ENCODE assay signal across 7 cellular contexts in the genomic region with DNA sequence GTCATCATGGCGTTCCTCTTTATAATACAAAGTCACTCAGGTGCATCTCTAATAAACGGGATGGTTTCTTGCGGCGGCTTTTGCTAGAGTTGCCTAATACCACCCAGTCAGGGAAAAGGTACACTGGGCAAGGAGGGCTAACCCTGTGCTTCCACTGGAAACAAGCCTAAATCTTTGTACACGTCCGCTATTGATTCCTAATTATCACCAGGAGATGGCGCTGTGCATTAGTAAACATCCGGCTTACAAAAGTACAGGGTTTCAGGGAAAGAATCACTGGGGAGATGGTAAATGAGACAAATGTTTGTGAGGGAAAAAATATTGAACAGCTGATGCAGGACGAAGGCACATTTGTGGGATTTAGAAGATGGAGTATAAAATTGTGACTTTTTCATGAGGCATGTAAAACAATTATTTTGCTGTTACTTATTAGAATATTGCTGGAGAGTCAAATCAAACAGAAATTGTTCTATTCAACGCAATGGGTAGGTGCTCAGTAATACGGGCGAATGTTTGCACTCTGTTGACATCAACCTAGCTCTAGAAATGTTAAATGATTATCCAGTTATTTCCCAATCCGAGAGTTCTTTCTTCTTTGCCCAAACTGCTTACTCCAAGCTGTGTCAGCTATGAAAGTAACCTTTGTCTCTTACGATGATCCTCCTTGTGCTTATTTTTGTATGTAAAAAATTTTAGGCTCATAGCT. TPM values are rescaled to one million over a fixed set of nuclear protein-coding genes. Genes with fewer than 3 reads are reported as not detected.
DNase-seq lines count a peak whose midpoint lies in the region; ATAC-seq and TF ChIP-seq lines count a peak whose summit lies in the region.

No MANE protein-coding gene starts in this region.

- peak overlapping the region in 1 of 2 donors; percentile 11 for H3K4me3 ChIP-seq in foreskin fibroblast (ENCODE audit: low read depth in 1 of 2, low read length in 2 of 2)

- CTCF ChIA-PET in GM10248 (lab: Yijun Ruan, JAX) = interaction anchor here (1.0 to 4.4 kb wide), 12 partner anchors 9 to 1634 kb away, joined by 3 to 40 read pairs (median 4); no protein-coding TSS in a partner anchor

- POLR2A ChIA-PET in GM10248 (lab: Yijun Ruan, JAX) = no interaction called here

- TF ChIP-seq CTCF in GM10248 (IDR thresholded peaks at IDR 0.05; ENCODE audit: control extremely low read depth, extremely low read depth, low read depth, missing control alignments) (peak; percentile 56), foreskin fibroblast (IDR thresholded peaks at IDR 0.05; ENCODE audit: low read depth, low read length) (peak; percentile 59)

- DNase-seq in GM10248 (ENCODE audit: extremely low spot score) (peak; percentile 13), LoVo (ENCODE audit: low spot score) (peak; percentile 56), foreskin fibroblast (peak in 1 of 2 donors; percentile 0), renal cortical epithelial cell (ENCODE audit: low read depth) (peak; percentile 82)
- DNase-seq in activated CD8-positive, alpha-beta memory T cell treated with anti-CD3 and anti-CD28 coated beads, Interleukin-2, amount 50 U/mL, for 48 hours = no peak

- peak; percentile 73 for ATAC-seq in GM21737 (IDR thresholded peaks at IDR 0.05; ENCODE audit: unreplicated experiment)
- ATAC-seq in SK-N-SH treated with all-trans-retinoic acid at 6 μM for 48 hours = peak; percentile 99

TF ChIP-seq in SK-N-SH treated with all-trans-retinoic acid at 6 μM for 48 hours, 23 proteins besides CTCF, POLR2A, EP300 and RAD21:
- TF ChIP-seq ZFP3 (CRISPR knock-in tag; IDR thresholded peaks at IDR 0.05) = no peak
- TF ChIP-seq CSDC2 (CRISPR knock-in tag; IDR thresholded peaks at IDR 0.05) = no peak
- TF ChIP-seq, protein P1, sequence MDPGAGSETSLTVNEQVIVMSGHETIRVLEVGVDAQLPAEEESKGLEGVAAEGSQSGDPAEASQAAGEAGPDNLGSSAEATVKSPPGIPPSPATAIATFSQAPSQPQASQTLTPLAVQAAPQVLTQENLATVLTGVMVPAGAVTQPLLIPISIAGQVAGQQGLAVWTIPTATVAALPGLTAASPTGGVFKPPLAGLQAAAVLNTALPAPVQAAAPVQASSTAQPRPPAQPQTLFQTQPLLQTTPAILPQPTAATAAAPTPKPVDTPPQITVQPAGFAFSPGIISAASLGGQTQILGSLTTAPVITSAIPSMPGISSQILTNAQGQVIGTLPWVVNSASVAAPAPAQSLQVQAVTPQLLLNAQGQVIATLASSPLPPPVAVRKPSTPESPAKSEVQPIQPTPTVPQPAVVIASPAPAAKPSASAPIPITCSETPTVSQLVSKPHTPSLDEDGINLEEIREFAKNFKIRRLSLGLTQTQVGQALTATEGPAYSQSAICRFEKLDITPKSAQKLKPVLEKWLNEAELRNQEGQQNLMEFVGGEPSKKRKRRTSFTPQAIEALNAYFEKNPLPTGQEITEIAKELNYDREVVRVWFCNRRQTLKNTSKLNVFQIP (CRISPR knock-in tag; IDR thresholded peaks at IDR 0.05; ENCODE audit: borderline replicate concordance, low read depth) = no peak
- TF ChIP-seq, protein P2, sequence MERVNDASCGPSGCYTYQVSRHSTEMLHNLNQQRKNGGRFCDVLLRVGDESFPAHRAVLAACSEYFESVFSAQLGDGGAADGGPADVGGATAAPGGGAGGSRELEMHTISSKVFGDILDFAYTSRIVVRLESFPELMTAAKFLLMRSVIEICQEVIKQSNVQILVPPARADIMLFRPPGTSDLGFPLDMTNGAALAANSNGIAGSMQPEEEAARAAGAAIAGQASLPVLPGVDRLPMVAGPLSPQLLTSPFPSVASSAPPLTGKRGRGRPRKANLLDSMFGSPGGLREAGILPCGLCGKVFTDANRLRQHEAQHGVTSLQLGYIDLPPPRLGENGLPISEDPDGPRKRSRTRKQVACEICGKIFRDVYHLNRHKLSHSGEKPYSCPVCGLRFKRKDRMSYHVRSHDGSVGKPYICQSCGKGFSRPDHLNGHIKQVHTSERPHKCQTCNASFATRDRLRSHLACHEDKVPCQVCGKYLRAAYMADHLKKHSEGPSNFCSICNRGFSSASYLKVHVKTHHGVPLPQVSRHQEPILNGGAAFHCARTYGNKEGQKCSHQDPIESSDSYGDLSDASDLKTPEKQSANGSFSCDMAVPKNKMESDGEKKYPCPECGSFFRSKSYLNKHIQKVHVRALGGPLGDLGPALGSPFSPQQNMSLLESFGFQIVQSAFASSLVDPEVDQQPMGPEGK (CRISPR knock-in tag; IDR thresholded peaks at IDR 0.05; ENCODE audit: borderline replicate concordance) = no peak
- TF ChIP-seq ZNF70 (CRISPR knock-in tag; IDR thresholded peaks at IDR 0.05) = no peak
- no peak for TF ChIP-seq ZNF8 (CRISPR knock-in tag; IDR thresholded peaks at IDR 0.05)
- no peak for TF ChIP-seq OSR1 (CRISPR knock-in tag; IDR thresholded peaks at IDR 0.05)
- TF ChIP-seq BACH2 (CRISPR knock-in tag; IDR thresholded peaks at IDR 0.05; ENCODE audit: borderline replicate concordance) = no peak
- no peak for TF ChIP-seq TCF4 (CRISPR knock-in tag; IDR thresholded peaks at IDR 0.05; ENCODE audit: borderline replicate concordance)
- no peak for TF ChIP-seq ZFP30 (CRISPR knock-in tag; IDR thresholded peaks at IDR 0.05)
- no peak for TF ChIP-seq ARNTL (CRISPR knock-in tag; IDR thresholded peaks at IDR 0.05; ENCODE audit: borderline replicate concordance, low read depth)
- TF ChIP-seq, protein P3, sequence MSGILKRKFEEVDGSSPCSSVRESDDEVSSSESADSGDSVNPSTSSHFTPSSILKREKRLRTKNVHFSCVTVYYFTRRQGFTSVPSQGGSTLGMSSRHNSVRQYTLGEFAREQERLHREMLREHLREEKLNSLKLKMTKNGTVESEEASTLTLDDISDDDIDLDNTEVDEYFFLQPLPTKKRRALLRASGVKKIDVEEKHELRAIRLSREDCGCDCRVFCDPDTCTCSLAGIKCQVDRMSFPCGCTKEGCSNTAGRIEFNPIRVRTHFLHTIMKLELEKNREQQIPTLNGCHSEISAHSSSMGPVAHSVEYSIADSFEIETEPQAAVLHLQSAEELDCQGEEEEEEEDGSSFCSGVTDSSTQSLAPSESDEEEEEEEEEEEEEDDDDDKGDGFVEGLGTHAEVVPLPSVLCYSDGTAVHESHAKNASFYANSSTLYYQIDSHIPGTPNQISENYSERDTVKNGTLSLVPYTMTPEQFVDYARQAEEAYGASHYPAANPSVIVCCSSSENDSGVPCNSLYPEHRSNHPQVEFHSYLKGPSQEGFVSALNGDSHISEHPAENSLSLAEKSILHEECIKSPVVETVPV (CRISPR knock-in tag; IDR thresholded peaks at IDR 0.05) = no peak
- TF ChIP-seq ISL1 (CRISPR knock-in tag; IDR thresholded peaks at IDR 0.05) = no peak
- no peak for TF ChIP-seq SNAI2 (CRISPR knock-in tag; IDR thresholded peaks at IDR 0.05)
TF ChIP-seq in SK-N-SH treated with all-trans-retinoic acid at 6 μM for 48 hours: peak in this region for 0.

RNA-seq across cellular contexts. Expression of a gene that starts 50.6 kb away (rescaled TPM):
- 1.5 TPM in 1 of 2 replicates, not detected in the other for total RNA-seq in renal cortical epithelial cell
